ENCODE assay signal across 8 cellular contexts in genomic region chr18:58687871-58688308, GRCh38. TPM values are rescaled to one million over a fixed set of nuclear protein-coding genes. Genes with fewer than 3 reads are reported as not detected.
A peak's percentile ranks its signal among the peaks of the same experiment; 100 is the strongest.
DNase-seq lines count a peak whose midpoint lies in the region; ATAC-seq and TF ChIP-seq lines count a peak whose summit lies in the region.

No MANE protein-coding gene starts in this region.

- H3K9me3 Mint-ChIP-seq in stimulated activated naive B cell treated with anti-CD40 and anti-IgM and Interleukin-4, amounts not matched to agents 10 μg/mL and 1 μg/mL and 100 μg/mL, for 72 hours, result peaks cover 0 to 2% of the 10 kb centered on the region in 2 donors
- H3K9me3 Mint-ChIP-seq in osteocyte (ENCODE audit: unreplicated experiment), result no peaks in the 10 kb centered on the region

- peak; percentile 89 for ATAC-seq in GM21367 (IDR thresholded peaks at IDR 0.05; ENCODE audit: unreplicated experiment)
- peak; percentile 77 for ATAC-seq in HG03469 (IDR thresholded peaks at IDR 0.05; ENCODE audit: unreplicated experiment)
- peak; percentile 78 to 83 for ATAC-seq in stimulated activated naive B cell treated with anti-CD40 and anti-IgM and Interleukin-4, amounts not matched to agents 10 μg/mL and 1 μg/mL and 100 μg/mL, for 72 hours (replicated peaks)
- no peak for ATAC-seq in SK-N-SH treated with all-trans-retinoic acid at 6 μM for 48 hours

- no peak for TF ChIP-seq CTCF in osteocyte (IDR thresholded peaks at IDR 0.05)

- peak overlapping the region; percentile 75 for H3K27ac Mint-ChIP-seq in stimulated activated naive B cell treated with anti-CD40 and anti-IgM and Interleukin-4, amounts not matched to agents 10 μg/mL and 1 μg/mL and 100 μg/mL, for 72 hours
- no peak overlapping the region for H3K27ac Mint-ChIP-seq in osteocyte (ENCODE audit: unreplicated experiment)

- peaks cover 42 to 65% of the 10 kb centered on the region in 2 donors for H3K36me3 Mint-ChIP-seq in stimulated activated naive B cell treated with anti-CD40 and anti-IgM and Interleukin-4, amounts not matched to agents 10 μg/mL and 1 μg/mL and 100 μg/mL, for 72 hours
- peaks cover 40% of the 10 kb centered on the region for H3K36me3 Mint-ChIP-seq in osteocyte (ENCODE audit: unreplicated experiment)

- peak; percentile 67 for DNase-seq in activated naive CD4-positive, alpha-beta T cell treated with Interleukin-2 at 50 U/mL for 16 hours
- DNase-seq in stimulated activated naive B cell treated with anti-CD40 and anti-IgM and Interleukin-4, amounts not matched to agents 10 μg/mL and 1 μg/mL and 100 μg/mL, for 72 hours, result peak; percentile 7
- no peak for DNase-seq in osteocyte (ENCODE audit: extremely low spot score, unreplicated experiment)
- DNase-seq in NOMO-1 (lab: John Stamatoyannopoulos, UW; ENCODE audit: unreplicated experiment in 2 of 2), result no peak
- no peak for DNase-seq in GDM1 (lab: John Stamatoyannopoulos, UW)

- H3K4me3 Mint-ChIP-seq in stimulated activated naive B cell treated with anti-CD40 and anti-IgM and Interleukin-4, amounts not matched to agents 10 μg/mL and 1 μg/mL and 100 μg/mL, for 72 hours, result peak overlapping the region in 1 of 2 donors; percentile 48
- H3K4me3 Mint-ChIP-seq in osteocyte (ENCODE audit: unreplicated experiment), result no peak overlapping the region

- H3K27me3 Mint-ChIP-seq in stimulated activated naive B cell treated with anti-CD40 and anti-IgM and Interleukin-4, amounts not matched to agents 10 μg/mL and 1 μg/mL and 100 μg/mL, for 72 hours, result no peaks in the 10 kb centered on the region
- no peaks in the 10 kb centered on the region for H3K27me3 Mint-ChIP-seq in osteocyte (ENCODE audit: unreplicated experiment)

- H3K4me1 Mint-ChIP-seq in stimulated activated naive B cell treated with anti-CD40 and anti-IgM and Interleukin-4, amounts not matched to agents 10 μg/mL and 1 μg/mL and 100 μg/mL, for 72 hours, result peaks cover 25 to 38% of the 10 kb centered on the region in 2 donors
- H3K4me1 Mint-ChIP-seq in osteocyte (ENCODE audit: unreplicated experiment), result peaks cover 5% of the 10 kb centered on the region

TF ChIP-seq in SK-N-SH treated with all-trans-retinoic acid at 6 μM for 48 hours, 23 proteins besides CTCF, POLR2A, EP300 and RAD21:
- TF ChIP-seq CSRNP3 (CRISPR knock-in tag; IDR thresholded peaks at IDR 0.05) (no peak), GLIS3 (CRISPR knock-in tag; IDR thresholded peaks at IDR 0.05) (no peak), ISL1 (CRISPR knock-in tag; IDR thresholded peaks at IDR 0.05) (no peak), ZNF70 (CRISPR knock-in tag; IDR thresholded peaks at IDR 0.05) (no peak), ZFP3 (CRISPR knock-in tag; IDR thresholded peaks at IDR 0.05) (no peak), TOX (CRISPR knock-in tag; IDR thresholded peaks at IDR 0.05; ENCODE audit: borderline replicate concordance) (no peak), TCF4 (CRISPR knock-in tag; IDR thresholded peaks at IDR 0.05; ENCODE audit: borderline replicate concordance) (no peak), ZNF565 (CRISPR knock-in tag; conservative IDR thresholded peaks at IDR 0.05; ENCODE audit: low read depth) (no peak), RARB (CRISPR knock-in tag; IDR thresholded peaks at IDR 0.05) (no peak), ZFP30 (CRISPR knock-in tag; IDR thresholded peaks at IDR 0.05) (no peak), ZNF8 (CRISPR knock-in tag; IDR thresholded peaks at IDR 0.05) (no peak), CREB5 (CRISPR knock-in tag; IDR thresholded peaks at IDR 0.05; ENCODE audit: low read depth) (no peak), ZC3H10 (CRISPR knock-in tag; IDR thresholded peaks at IDR 0.05) (no peak)

RNA-seq across cellular contexts. Expression of gene MALT1, which starts 16.6 kb away (rescaled TPM):
- total RNA-seq in osteocyte, result 28.1 and 28.8 TPM in 2 replicates

RNA-seq across cellular contexts. Expression of gene ALPK2, which starts 59.0 kb away (rescaled TPM):
- 54.9 and 61.2 TPM in 2 replicates for total RNA-seq in osteocyte

Comparison
In these comparisons a context has a peak if more than half of its experiments do, and no peak if none do; other contexts are left out.
1. DNase-seq: peak in activated naive CD4-positive, alpha-beta T cell treated with Interleukin-2 at 50 U/mL for 16 hours (single experiment) and stimulated activated naive B cell treated with anti-CD40 and anti-IgM and Interleukin-4, amounts not matched to agents 10 μg/mL and 1 μg/mL and 100 μg/mL, for 72 hours (single experiment); none in osteocyte (single experiment), NOMO-1 (0 of 2) and GDM1 (single experiment).